In the genomic region with DNA sequence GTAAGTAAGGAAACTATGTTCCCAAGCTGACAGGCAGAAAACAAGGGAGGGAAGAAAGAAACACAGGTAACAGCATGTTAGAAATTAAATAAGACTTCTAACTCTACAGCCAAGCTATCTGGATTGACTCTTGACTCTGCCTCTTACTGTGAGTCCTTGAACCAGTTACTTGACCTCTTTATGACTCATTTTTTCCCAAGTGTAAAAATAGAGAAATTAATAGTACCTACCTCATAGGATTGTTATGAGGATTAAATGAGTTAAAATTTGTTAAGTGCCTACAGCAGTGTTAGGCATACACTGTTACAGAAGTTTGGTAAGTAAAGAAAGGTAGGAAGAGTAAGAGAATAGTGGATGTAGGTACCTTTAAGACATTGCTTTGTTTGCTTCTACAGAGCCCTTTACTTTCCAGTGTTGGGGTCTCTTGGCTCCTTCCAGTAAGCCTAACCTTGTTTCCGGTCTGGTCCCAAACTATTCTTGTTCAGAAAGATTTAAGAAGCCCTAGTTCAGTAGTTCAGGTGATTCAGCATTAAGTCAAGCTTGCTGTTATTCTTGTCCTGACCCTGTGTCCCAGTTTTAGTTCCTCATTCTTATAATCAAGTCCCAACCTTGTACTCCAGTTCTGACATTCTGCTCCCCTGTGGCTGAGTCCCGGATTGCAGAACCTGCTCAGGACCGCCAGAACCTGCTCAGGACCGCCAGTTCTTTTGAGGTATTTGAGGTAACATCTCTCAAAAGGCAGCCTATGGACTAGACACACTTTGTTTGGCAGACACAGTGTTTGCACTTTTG, we compare ENCODE assay signal across 11 cellular contexts.
DNase-seq lines count a peak whose midpoint lies in the region; ATAC-seq and TF ChIP-seq lines count a peak whose summit lies in the region.
"Had no signal": no experiment of that assay in that cellular context is flagged by ENCODE, and none has a peak within 500 bp of the region (broad histone marks: within the 10 kb centered on the region; RNA-seq: fewer than 3 reads in every experiment).

No MANE protein-coding gene starts in this region.

- no peaks in the 10 kb centered on the region for H3K79me1 ChIP-seq in mesenchymal stem cell (replicated peaks; ENCODE audit: low read length, poor library complexity, severe bottlenecking)

- no peak overlapping the region for H2BK12ac ChIP-seq in mesenchymal stem cell (ENCODE audit: low read length in 2 of 2)

- H3K4me3 ChIP-seq in MM.1S (ENCODE audit: low read length) (no peak overlapping the region), mesenchymal stem cell (ENCODE audit: insufficient read depth in 1 of 2, low read depth in 1 of 2, low read length in 2 of 2) (no peak overlapping the region)
- H3K4me3 ChIP-seq: MG63 had no signal

- ATAC-seq in GM18909 (IDR thresholded peaks at IDR 0.05; ENCODE audit: poor library complexity, unreplicated experiment) = peak; percentile 39
- ATAC-seq in HG02588 (IDR thresholded peaks at IDR 0.05; ENCODE audit: unreplicated experiment) = peak; percentile 77
- ATAC-seq: Panc1 had no signal

- H4K8ac ChIP-seq in mesenchymal stem cell (ENCODE audit: low read length) = no peak overlapping the region

- peak; percentile 11; the same call in 1 of the 2 replicates for TF ChIP-seq CTCF in MM.1S (IDR thresholded peaks at IDR 0.05; ENCODE audit: low read length)

- no peaks in the 10 kb centered on the region for H3K9me2 ChIP-seq in MM.1S (replicated peaks; ENCODE audit: insufficient read depth, low read length)

- H3K9me3 ChIP-seq in MM.1S (replicated peaks; ENCODE audit: insufficient read depth, low read length) (no peaks in the 10 kb centered on the region), mesenchymal stem cell (ENCODE audit: control insufficient read depth, low read length) (no peaks in the 10 kb centered on the region)
- H3K9me3 ChIP-seq: MG63 had no signal

- H3K23ac ChIP-seq in mesenchymal stem cell (ENCODE audit: low read length in 2 of 2) = no peak overlapping the region

- H3K4me1 ChIP-seq in MM.1S (ENCODE audit: low read length) = peaks cover 20% of the 10 kb centered on the region
- no peaks in the 10 kb centered on the region for H3K4me1 ChIP-seq in mesenchymal stem cell (ENCODE audit: control insufficient read depth, insufficient read depth, low read depth, low read length)

- H2BK15ac ChIP-seq in mesenchymal stem cell (ENCODE audit: low read depth, poor library complexity, severe bottlenecking) = no peak overlapping the region

- no peaks in the 10 kb centered on the region for H4K20me1 ChIP-seq in MM.1S (ENCODE audit: insufficient read depth, low read length)

- H3K9ac ChIP-seq in MM.1S (ENCODE audit: low read length) (no peak overlapping the region), mesenchymal stem cell (ENCODE audit: low read length) (peak overlapping the region; percentile 10)

- DNase-seq in MM.1S = no peak
- DNase-seq in mesenchymal stem cell = peak; percentile 44
- DNase-seq in occipital lobe (lab: John Stamatoyannopoulos, UW) = no peak
- no peak for DNase-seq in HT-29 (ENCODE audit: low spot score)
- DNase-seq in DMS153 treated with DMSO at 0.1 percent for 48 hours (lab: John Stamatoyannopoulos, UW; ENCODE audit: unreplicated experiment) = no peak
- DNase-seq in putamen (ENCODE audit: low spot score) = no peak
- DNase-seq: activated CD4-positive, alpha-beta T cell treated with anti-CD3 and anti-CD28 coated beads for 4 hours; MG63 had no signal

- H3F3A ChIP-seq in MM.1S (ENCODE audit: insufficient read depth, low read length) = peaks cover 4% of the 10 kb centered on the region; the same call in 1 of the 2 replicates

- H3K27me3 ChIP-seq in MM.1S (replicated peaks; ENCODE audit: insufficient read depth, low read length) (no peaks in the 10 kb centered on the region), mesenchymal stem cell (ENCODE audit: control insufficient read depth in 1 of 2, insufficient read depth in 1 of 2, low read length in 2 of 2) (no peaks in the 10 kb centered on the region)
- H3K27me3 ChIP-seq: MG63 had no signal

- no peak overlapping the region for H2AK5ac ChIP-seq in mesenchymal stem cell (ENCODE audit: low read length, severe bottlenecking)

- no peak overlapping the region for H3K14ac ChIP-seq in mesenchymal stem cell (ENCODE audit: low read length in 2 of 2)

- no peak overlapping the region for H3K4ac ChIP-seq in mesenchymal stem cell (ENCODE audit: low read depth in 1 of 2, low read length in 2 of 2)

- no peak overlapping the region for H2BK5ac ChIP-seq in mesenchymal stem cell (ENCODE audit: low read depth, low read length, poor library complexity, severe bottlenecking)

- no peak overlapping the region for H2AFZ ChIP-seq in MM.1S (ENCODE audit: low read length)
- H2AFZ ChIP-seq in mesenchymal stem cell (ENCODE audit: low read depth, low read length) = no peak overlapping the region

- H3K27ac ChIP-seq in MM.1S (ENCODE audit: low read length) (peak overlapping the region; percentile 27; the same call in 1 of the 2 replicates), mesenchymal stem cell (ENCODE audit: low read length, poor library complexity, severe bottlenecking) (no peak overlapping the region)

- H4K91ac ChIP-seq in mesenchymal stem cell (ENCODE audit: low read length) = no peak overlapping the region

- no peak overlapping the region for H3K18ac ChIP-seq in mesenchymal stem cell (ENCODE audit: low read depth in 1 of 2, low read length in 2 of 2)

- peak overlapping the region; percentile 7; the same call in 1 of the 2 replicates for H3K4me2 ChIP-seq in MM.1S (ENCODE audit: low read depth, low read length)
- H3K4me2 ChIP-seq in mesenchymal stem cell (ENCODE audit: low read length, poor library complexity, severe bottlenecking) = no peak overlapping the region

- H3K36me3 ChIP-seq in MM.1S (replicated peaks; ENCODE audit: insufficient read depth, low read length) (no peaks in the 10 kb centered on the region), mesenchymal stem cell (ENCODE audit: control insufficient read depth in 1 of 2, insufficient read depth in 2 of 2, low read depth in 1 of 2, low read length in 2 of 2) (no peaks in the 10 kb centered on the region)
- H3K36me3 ChIP-seq: MG63 had no signal

- no peaks in the 10 kb centered on the region for H3K79me2 ChIP-seq in MM.1S (ENCODE audit: low read length)

- 95% methylated on average over 4 of the region's 4 CpGs for WGBS in mesenchymal stem cell

- no peak overlapping the region for H2BK120ac ChIP-seq in mesenchymal stem cell (ENCODE audit: low read depth, low read length)
